In the genomic region with DNA sequence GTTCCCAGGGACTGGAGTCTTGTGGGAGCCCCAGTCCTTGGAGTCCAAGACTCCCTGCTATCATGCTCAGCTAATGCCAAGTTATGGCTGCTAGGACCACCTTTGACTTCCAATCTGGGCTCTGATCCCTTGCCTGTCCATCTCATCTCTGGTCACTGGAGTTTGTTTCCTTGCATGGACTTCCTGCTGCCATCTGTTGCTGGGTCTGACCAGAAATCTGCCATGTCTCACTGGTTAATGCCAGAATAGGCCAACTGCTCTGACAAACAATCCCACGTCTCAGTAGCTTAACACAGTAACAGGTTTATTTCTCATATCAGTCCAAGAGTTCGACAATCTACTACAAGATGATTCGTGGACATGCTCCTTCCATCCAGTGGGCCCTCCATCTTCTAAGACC, we compare ENCODE assay signal across 1 cellular context.
TF ChIP-seq lines count a peak whose summit lies in the region.

No MANE protein-coding gene starts in this region.

TF ChIP-seq in HepG2, 621 proteins besides CTCF, POLR2A, EP300 and RAD21 (continued from another document):
- TF ChIP-seq, protein P1, sequence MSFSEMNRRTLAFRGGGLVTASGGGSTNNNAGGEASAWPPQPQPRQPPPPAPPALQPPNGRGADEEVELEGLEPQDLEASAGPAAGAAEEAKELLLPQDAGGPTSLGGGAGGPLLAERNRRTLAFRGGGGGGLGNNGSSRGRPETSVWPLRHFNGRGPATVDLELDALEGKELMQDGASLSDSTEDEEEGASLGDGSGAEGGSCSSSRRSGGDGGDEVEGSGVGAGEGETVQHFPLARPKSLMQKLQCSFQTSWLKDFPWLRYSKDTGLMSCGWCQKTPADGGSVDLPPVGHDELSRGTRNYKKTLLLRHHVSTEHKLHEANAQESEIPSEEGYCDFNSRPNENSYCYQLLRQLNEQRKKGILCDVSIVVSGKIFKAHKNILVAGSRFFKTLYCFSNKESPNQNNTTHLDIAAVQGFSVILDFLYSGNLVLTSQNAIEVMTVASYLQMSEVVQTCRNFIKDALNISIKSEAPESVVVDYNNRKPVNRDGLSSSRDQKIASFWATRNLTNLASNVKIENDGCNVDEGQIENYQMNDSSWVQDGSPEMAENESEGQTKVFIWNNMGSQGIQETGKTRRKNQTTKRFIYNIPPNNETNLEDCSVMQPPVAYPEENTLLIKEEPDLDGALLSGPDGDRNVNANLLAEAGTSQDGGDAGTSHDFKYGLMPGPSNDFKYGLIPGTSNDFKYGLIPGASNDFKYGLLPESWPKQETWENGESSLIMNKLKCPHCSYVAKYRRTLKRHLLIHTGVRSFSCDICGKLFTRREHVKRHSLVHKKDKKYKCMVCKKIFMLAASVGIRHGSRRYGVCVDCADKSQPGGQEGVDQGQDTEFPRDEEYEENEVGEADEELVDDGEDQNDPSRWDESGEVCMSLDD (CRISPR knock-in tag; IDR thresholded peaks at IDR 0.05; ENCODE audit: borderline replicate concordance) = no peak
- TF ChIP-seq ZSCAN29 (CRISPR knock-in tag; conservative IDR thresholded peaks at IDR 0.05) (no peak), RFX1 (IDR thresholded peaks at IDR 0.05) (no peak), ZMYM4 (CRISPR knock-in tag; IDR thresholded peaks at IDR 0.05) (no peak), NR2F2 (IDR thresholded peaks at IDR 0.05; ENCODE audit: borderline replicate concordance, low read depth) (no peak), FOXM1 (CRISPR knock-in tag; IDR thresholded peaks at IDR 0.05) (no peak), HCFC1 (IDR thresholded peaks at IDR 0.05; ENCODE audit: low read depth, low read length) (no peak), ISX (CRISPR knock-in tag; conservative IDR thresholded peaks at IDR 0.05) (no peak)
- TF ChIP-seq, protein P2, sequence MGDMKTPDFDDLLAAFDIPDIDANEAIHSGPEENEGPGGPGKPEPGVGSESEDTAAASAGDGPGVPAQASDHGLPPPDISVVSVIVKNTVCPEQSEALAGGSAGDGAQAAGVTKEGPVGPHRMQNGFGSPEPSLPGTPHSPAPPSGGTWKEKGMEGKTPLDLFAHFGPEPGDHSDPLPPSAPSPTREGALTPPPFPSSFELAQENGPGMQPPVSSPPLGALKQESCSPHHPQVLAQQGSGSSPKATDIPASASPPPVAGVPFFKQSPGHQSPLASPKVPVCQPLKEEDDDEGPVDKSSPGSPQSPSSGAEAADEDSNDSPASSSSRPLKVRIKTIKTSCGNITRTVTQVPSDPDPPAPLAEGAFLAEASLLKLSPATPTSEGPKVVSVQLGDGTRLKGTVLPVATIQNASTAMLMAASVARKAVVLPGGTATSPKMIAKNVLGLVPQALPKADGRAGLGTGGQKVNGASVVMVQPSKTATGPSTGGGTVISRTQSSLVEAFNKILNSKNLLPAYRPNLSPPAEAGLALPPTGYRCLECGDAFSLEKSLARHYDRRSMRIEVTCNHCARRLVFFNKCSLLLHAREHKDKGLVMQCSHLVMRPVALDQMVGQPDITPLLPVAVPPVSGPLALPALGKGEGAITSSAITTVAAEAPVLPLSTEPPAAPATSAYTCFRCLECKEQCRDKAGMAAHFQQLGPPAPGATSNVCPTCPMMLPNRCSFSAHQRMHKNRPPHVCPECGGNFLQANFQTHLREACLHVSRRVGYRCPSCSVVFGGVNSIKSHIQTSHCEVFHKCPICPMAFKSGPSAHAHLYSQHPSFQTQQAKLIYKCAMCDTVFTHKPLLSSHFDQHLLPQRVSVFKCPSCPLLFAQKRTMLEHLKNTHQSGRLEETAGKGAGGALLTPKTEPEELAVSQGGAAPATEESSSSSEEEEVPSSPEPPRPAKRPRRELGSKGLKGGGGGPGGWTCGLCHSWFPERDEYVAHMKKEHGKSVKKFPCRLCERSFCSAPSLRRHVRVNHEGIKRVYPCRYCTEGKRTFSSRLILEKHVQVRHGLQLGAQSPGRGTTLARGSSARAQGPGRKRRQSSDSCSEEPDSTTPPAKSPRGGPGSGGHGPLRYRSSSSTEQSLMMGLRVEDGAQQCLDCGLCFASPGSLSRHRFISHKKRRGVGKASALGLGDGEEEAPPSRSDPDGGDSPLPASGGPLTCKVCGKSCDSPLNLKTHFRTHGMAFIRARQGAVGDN (CRISPR knock-in tag; IDR thresholded peaks at IDR 0.05) = no peak
